ENCODE assay signal across 8 cellular contexts in genomic region chr12:13044859-13045384, GRCh38. TPM values are rescaled to one million over a fixed set of nuclear protein-coding genes. Genes with fewer than 3 reads are reported as not detected.
DNase-seq lines count a peak whose midpoint lies in the region; ATAC-seq and TF ChIP-seq lines count a peak whose summit lies in the region.

No MANE protein-coding gene starts in this region.

- POLR2A ChIA-PET in OCI-LY7 (lab: Charles Lee): interaction anchor here (0.6 to 1.5 kb wide), 6 partner anchors 10 to 1109 kb away, joined by 3 to 5 read pairs (median 4); no protein-coding TSS in a partner anchor

- TF ChIP-seq CTCF in OCI-LY7 (conservative IDR thresholded peaks at IDR 0.05; ENCODE audit: low read length) (no peak), prostate gland (IDR thresholded peaks at IDR 0.05) (no peak)

- H3K36me3 ChIP-seq in OCI-LY7 (ENCODE audit: insufficient read depth, low read length) (no peaks in the 10 kb centered on the region), esophagus (ENCODE audit: control insufficient read depth in 2 of 2, insufficient read depth in 2 of 2, low read length in 1 of 2) (no peaks in the 10 kb centered on the region), prostate gland (no peaks in the 10 kb centered on the region)

- H3K27me3 ChIP-seq in esophagus (ENCODE audit: control insufficient read depth in 1 of 2, insufficient read depth in 2 of 2, low read length in 2 of 2) (no peaks in the 10 kb centered on the region), prostate gland (replicated peaks; ENCODE audit: insufficient read depth) (no peaks in the 10 kb centered on the region)

- CTCF ChIA-PET in OCI-LY7 (lab: Charles Lee; ENCODE audit: unreplicated experiment): no interaction called here

- no peak for TF ChIP-seq POLR2A in prostate gland (IDR thresholded peaks at IDR 0.05)

- peaks cover 8% of the 10 kb centered on the region for H3K4me1 ChIP-seq in OCI-LY7 (ENCODE audit: insufficient read depth, low read length, poor library complexity, severe bottlenecking)
- no peaks in the 10 kb centered on the region for H3K4me1 ChIP-seq in esophagus (ENCODE audit: control insufficient read depth in 2 of 2, insufficient read depth in 2 of 2, low read length in 1 of 2)
- H3K4me1 ChIP-seq in prostate gland (replicated peaks): peaks cover 3% of the 10 kb centered on the region

- H3K9me2 ChIP-seq in OCI-LY7 (ENCODE audit: insufficient read depth, low read length): no peaks in the 10 kb centered on the region

- H3K4me3 ChIP-seq in OCI-LY7 (ENCODE audit: low read depth, low read length, poor library complexity, severe bottlenecking): peak overlapping the region; percentile 93
- peak overlapping the region; percentile 93 to 100 for H3K4me3 ChIP-seq in esophagus (ENCODE audit: low read depth in 1 of 2, low read length in 2 of 2)
- peak overlapping the region; percentile 95 to 96 for H3K4me3 ChIP-seq in prostate gland

- peak overlapping the region; percentile 97 for H2AFZ ChIP-seq in OCI-LY7 (ENCODE audit: low read length)

- no peaks in the 10 kb centered on the region for H3K79me2 ChIP-seq in OCI-LY7 (ENCODE audit: insufficient read depth, low read depth, low read length)

- 4% methylated on average over 8 of the region's 8 CpGs for WGBS in esophagus, 2 donors
- WGBS in prostate gland: 3% methylated on average over 8 of the region's 8 CpGs

- H3K27ac ChIP-seq in OCI-LY7 (ENCODE audit: low read depth, low read length, poor library complexity, severe bottlenecking) (no peak overlapping the region), esophagus (ENCODE audit: low read depth in 2 of 2, low read length in 1 of 2) (no peak overlapping the region), prostate gland (no peak overlapping the region)

- intact Hi-C loops in OCI-LY7 (cut with micrococcal nuclease; ENCODE audit: unreplicated experiment): no loop called here
- intact Hi-C loops in prostate gland (cut with DNase I): no loop called here

- ATAC-seq in HG03354 (IDR thresholded peaks at IDR 0.05; ENCODE audit: poor library complexity, severe bottlenecking, unreplicated experiment) (no peak), GM18867 (IDR thresholded peaks at IDR 0.05; ENCODE audit: unreplicated experiment) (no peak)

- DNase-seq in ELR (ENCODE audit: low read depth) (peak; percentile 41), OCI-LY7 (ENCODE audit: low spot score) (no peak), prostate gland (ENCODE audit: low spot score) (no peak), iPS-NIHi7 (ENCODE audit: extremely low spot score) (no peak)
- no peak for DNase-seq in activated CD4-positive, alpha-beta T cell treated with anti-CD3 and anti-CD28 coated beads for 1 hour

- peak overlapping the region; percentile 84 for H3K4me2 ChIP-seq in OCI-LY7 (ENCODE audit: low read length)

- no TSS peak for BruUV-seq in OCI-LY7 (replicated peaks; lab: Mats Ljungman, UMichigan)

- no peaks in the 10 kb centered on the region for H4K20me1 ChIP-seq in OCI-LY7 (ENCODE audit: insufficient read depth, low read length)

- H3K9me3 ChIP-seq in OCI-LY7 (ENCODE audit: low read length) (no peaks in the 10 kb centered on the region), esophagus (ENCODE audit: control insufficient read depth in 2 of 2, insufficient read depth in 1 of 2, low read depth in 1 of 2, low read length in 1 of 2) (no peaks in the 10 kb centered on the region), prostate gland (no peaks in the 10 kb centered on the region)

RNA-seq across cellular contexts. Expression of gene FAM234B, which starts 0.7 kb away (rescaled TPM):
- 7.0 and 7.5 TPM in 2 replicates for total RNA-seq in OCI-LY7 (2014; rRNA removed; shearing (Covaris generic))
- total RNA-seq in OCI-LY7 (2022) (4.7 and 5.6 TPM in 2 replicates), prostate gland (10 to 100 TPM; 14.7 to 24.3 TPM)
- polyA plus RNA-seq in esophagus: 1 to 10 TPM in 1 of 2 donors, under 1 TPM in 1; 0.84 to 1.1 TPM

RNA-seq across cellular contexts. Expression of gene HEBP1, which starts 44.9 kb away (rescaled TPM):
- 0.16 and 0.26 TPM in 2 replicates for total RNA-seq in OCI-LY7 (2014; rRNA removed; shearing (Covaris generic))
- total RNA-seq in OCI-LY7 (2022) (1.2 and 1.3 TPM in 2 replicates), prostate gland (10 to 100 TPM; 30.0 to 40.3 TPM)
- 10 to 100 TPM; 28.6 to 39.1 TPM for polyA plus RNA-seq in esophagus

RNA-seq across cellular contexts. Expression of gene GSG1, which starts 58.5 kb away (rescaled TPM):
- total RNA-seq in OCI-LY7 (2014; rRNA removed; shearing (Covaris generic)): not detected in 2 replicates
- total RNA-seq in OCI-LY7 (2022) (not detected in 2 replicates), prostate gland (10 to 100 TPM in 1 of 2 donors, not detected in 1; 21.2 TPM)
- under 1 TPM in 1 of 2 donors, not detected in 1; 0.04 TPM for polyA plus RNA-seq in esophagus

Comparison
In these comparisons a context has a peak if more than half of its experiments do, and no peak if none do; other contexts are left out.
1. RNA of gene HEBP1, which starts 44.9 kb away (total RNA-seq): 30.0 to 40.3 TPM in prostate gland; 0.16 to 1.3 TPM in OCI-LY7; every median in the first group is over 10 times any median in the second.
2. Peak in every context shown above with its lines, with median percentiles within 50 percentile points of each other: H3K4me3 ChIP-seq.